ENCODE assay signal across 22 cellular contexts in the genomic region with DNA sequence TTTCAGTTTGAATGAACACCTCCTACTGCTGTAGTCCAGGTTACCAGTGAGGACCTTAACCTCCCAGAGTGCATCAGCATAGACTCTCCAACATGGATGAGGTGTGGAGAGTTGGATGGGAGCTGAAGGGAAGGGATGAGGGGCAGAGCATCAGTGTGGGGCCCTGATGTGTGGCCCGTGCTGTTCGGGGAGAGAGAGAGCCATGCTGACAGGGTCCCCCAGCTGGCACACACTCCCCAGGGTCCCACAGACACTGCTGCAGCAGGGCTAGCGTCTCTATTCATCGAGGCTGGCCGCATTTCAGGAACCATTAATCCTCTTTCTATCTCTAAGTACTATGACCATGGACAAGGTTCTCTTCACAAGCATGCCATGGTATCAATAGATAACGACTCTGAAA.
A peak's percentile ranks its signal among the peaks of the same experiment; 100 is the strongest.
DNase-seq lines count a peak whose midpoint lies in the region; ATAC-seq and TF ChIP-seq lines count a peak whose summit lies in the region.
"Had no signal": no experiment of that assay in that cellular context is flagged by ENCODE, and none has a peak within 500 bp of the region (broad histone marks: within the 10 kb centered on the region; RNA-seq: fewer than 3 reads in every experiment).

No MANE protein-coding gene starts in this region.

- POLR2A ChIA-PET in IMR-90 (lab: Charles Lee; ENCODE audit: unreplicated experiment), result no interaction called here

- no peak overlapping the region for H2BK20ac ChIP-seq in IMR-90 (ENCODE audit: low read depth, low read length)

- peaks cover 4% of the 10 kb centered on the region; the same call in 1 of the 2 replicates for H3K4me1 ChIP-seq in IMR-90 (ENCODE audit: control insufficient read depth, insufficient read depth, low read length)
- peaks cover 30% of the 10 kb centered on the region for H3K4me1 ChIP-seq in RWPE2 (ENCODE audit: insufficient read depth, poor library complexity, severe bottlenecking)
- H3K4me1 ChIP-seq: HAP-1 had no signal

- no peak overlapping the region for H3K23ac ChIP-seq in IMR-90 (ENCODE audit: low read depth, low read length)

- H3K9me3 Mint-ChIP-seq in neural crest cell, result no peaks in the 10 kb centered on the region
- H3K9me3 Mint-ChIP-seq: CD4-positive, alpha-beta memory T cell; HFFc6 had no signal

- H4K91ac ChIP-seq in IMR-90 (ENCODE audit: insufficient read depth, low read depth, low read length), result no peak overlapping the region

- H3K4me3 ChIP-seq in IMR-90 (ENCODE audit: insufficient read depth, low read depth, low read length) (no peak overlapping the region), RWPE2 (ENCODE audit: severe bottlenecking) (no peak overlapping the region)
- H3K4me3 ChIP-seq: A549; BLaER1 treated with 17β-estradiol and CSF1 and Interleukin-3, amounts not matched to agents 10 nM and 100 nM; HAP-1 had no signal

- peaks cover 3% of the 10 kb centered on the region; the same call in 1 of the 2 replicates for H3K9me1 ChIP-seq in IMR-90 (ENCODE audit: insufficient read depth, low read length)

- H3K18ac ChIP-seq in IMR-90 (ENCODE audit: low read depth, low read length), result no peak overlapping the region

- no TSS peak for BruUV-seq in IMR-90 (replicated peaks; lab: Mats Ljungman, UMichigan)

- dilution Hi-C loops in IMR-90 (cut with HindIII; ENCODE audit: low sequenced_read_pairs, unreplicated experiment), result no loop called here

- peak overlapping the region; percentile 63 for H3K27ac Mint-ChIP-seq in neural crest cell (ENCODE audit: unreplicated experiment)
- H3K27ac Mint-ChIP-seq: HFFc6 had no signal

- no peak for TF ChIP-seq RAD21 in IMR-90 (IDR thresholded peaks at IDR 0.05; ENCODE audit: low read length)

- peak overlapping the region; percentile 58 for H2AK9ac ChIP-seq in IMR-90 (replicated peaks; ENCODE audit: low read depth, low read length, poor library complexity)

- DNase-seq in IMR-90, result no peak
- no peak for DNase-seq in RWPE2 (ENCODE audit: low spot score)
- DNase-seq in neural crest cell (ENCODE audit: low read depth, low spot score), result no peak
- DNase-seq in posterior vena cava (ENCODE audit: low spot score), result peak; percentile 66
- no peak for DNase-seq in NCI-H526 treated with DMSO at 0.1 percent for 48 hours (lab: John Stamatoyannopoulos, UW)
- DNase-seq in NCI-H226, result no peak
- DNase-seq in T-helper 2 cell, result no peak
- DNase-seq: 8988T; ACHN; AML-193; BE2C; Calu3; CD4-positive, alpha-beta memory T cell; COR-L47; DMS53; DMS79 treated with DMSO at 0.1 percent for 48 hours; GF-D8; GOT3; HFFc6 had no signal

- H2BK15ac ChIP-seq in IMR-90 (ENCODE audit: low read depth, low read length), result no peak overlapping the region

- no peak overlapping the region for H2AK5ac ChIP-seq in IMR-90 (ENCODE audit: low read depth, low read length)

- no peak overlapping the region for H3K4ac ChIP-seq in IMR-90 (ENCODE audit: low read depth, low read length)

- no peak overlapping the region for H4K5ac ChIP-seq in IMR-90 (ENCODE audit: low read depth, low read length)

- no peak overlapping the region for H3K14ac ChIP-seq in IMR-90 (replicated peaks; ENCODE audit: low read depth, low read length)

- in situ Hi-C loops in IMR-90 (cut with MboI; ENCODE audit: low sequenced_read_pairs), result no loop called here

- no peak for TF ChIP-seq POLR2A in IMR-90 (IDR thresholded peaks at IDR 0.05; ENCODE audit: low read depth, low read length)

- H3K9me3 ChIP-seq in IMR-90 (ENCODE audit: control insufficient read depth, insufficient read depth, low read length), result no peaks in the 10 kb centered on the region
- no peaks in the 10 kb centered on the region for H3K9me3 ChIP-seq in RWPE2 (ENCODE audit: severe bottlenecking)
- H3K9me3 ChIP-seq: A549; BE2C; BLaER1 treated with 17β-estradiol and CSF1 and Interleukin-3, amounts not matched to agents 10 nM and 100 nM; HAP-1 had no signal

- no peaks in the 10 kb centered on the region for H3K36me3 ChIP-seq in IMR-90 (ENCODE audit: control insufficient read depth, insufficient read depth, low read length)
- no peaks in the 10 kb centered on the region for H3K36me3 ChIP-seq in RWPE2 (ENCODE audit: low read depth)
- H3K36me3 ChIP-seq: BE2C; BLaER1 treated with 17β-estradiol and CSF1 and Interleukin-3, amounts not matched to agents 10 nM and 100 nM; HAP-1 had no signal

- H2BK5ac ChIP-seq in IMR-90 (ENCODE audit: low read depth, low read length, poor library complexity, severe bottlenecking), result no peak overlapping the region

- no peak overlapping the region for H3K4me3 Mint-ChIP-seq in neural crest cell
- H3K4me3 Mint-ChIP-seq: CD4-positive, alpha-beta memory T cell; HFFc6 had no signal

- H3K4me2 ChIP-seq in IMR-90 (ENCODE audit: low read depth, low read length), result no peak overlapping the region
- H3K4me2 ChIP-seq: BLaER1 treated with 17β-estradiol and CSF1 and Interleukin-3, amounts not matched to agents 10 nM and 100 nM had no signal

- WGBS in IMR-90 (ENCODE audit: extremely low coverage in 2 of 2, insufficient read length in 1 of 2), 2 experiments, result 100% methylated on average over 3 of the region's 6 CpGs; no CpG with 5 or more reads in 1 of the 2 experiments

- CTCF ChIA-PET in IMR-90 (lab: Yijun Ruan, JAX), result no interaction called here

- H3K27ac ChIP-seq in IMR-90 (ENCODE audit: insufficient read depth, low read length) (no peak overlapping the region), RWPE2 (ENCODE audit: poor library complexity, severe bottlenecking) (peak overlapping the region; percentile 49)
- H3K27ac ChIP-seq: BLaER1 treated with 17β-estradiol and CSF1 and Interleukin-3, amounts not matched to agents 10 nM and 100 nM had no signal

- H3K4me1 Mint-ChIP-seq in neural crest cell, result peaks cover 25% of the 10 kb centered on the region

- H4K8ac ChIP-seq in IMR-90 (ENCODE audit: low read depth in 2 of 2, low read length in 2 of 2), result no peak overlapping the region

- no peak overlapping the region for H2AFZ ChIP-seq in IMR-90 (replicated peaks; ENCODE audit: low read length, poor library complexity)

- H3K27me3 ChIP-seq in IMR-90 (ENCODE audit: control insufficient read depth, insufficient read depth, low read length) (no peaks in the 10 kb centered on the region), RWPE2 (ENCODE audit: insufficient read depth, poor library complexity, severe bottlenecking) (no peaks in the 10 kb centered on the region)
- H3K27me3 ChIP-seq: BE2C had no signal

- TF ChIP-seq CTCF in IMR-90 (conservative IDR thresholded peaks at IDR 0.05; ENCODE audit: low read depth, low read length), result no peak
- no peak for TF ChIP-seq CTCF in RWPE2 (IDR thresholded peaks at IDR 0.05; ENCODE audit: poor library complexity, severe bottlenecking)
- TF ChIP-seq CTCF in neural crest cell (conservative IDR thresholded peaks at IDR 0.05), result no peak

- H3K36me3 Mint-ChIP-seq in neural crest cell (ENCODE audit: low read depth), result peaks cover 2% of the 10 kb centered on the region

- no peaks in the 10 kb centered on the region for H3K27me3 Mint-ChIP-seq in neural crest cell (ENCODE audit: low read depth)
- H3K27me3 Mint-ChIP-seq: CD4-positive, alpha-beta memory T cell had no signal

- ATAC-seq in IMR-90 (ENCODE audit: low read depth) (no peak), RWPE2 (ENCODE audit: low read depth) (no peak)

- intact Hi-C loops in IMR-90 (cut with micrococcal nuclease), result no loop called here
- intact Hi-C loops in posterior vena cava (cut with DNase I), result no loop called here

- no peaks in the 10 kb centered on the region for H4K20me1 ChIP-seq in IMR-90 (ENCODE audit: insufficient read depth, low read length)

- no peak overlapping the region for H2BK120ac ChIP-seq in IMR-90 (ENCODE audit: low read depth, low read length)

- H3K79me1 ChIP-seq in IMR-90 (ENCODE audit: low read depth in 1 of 2, low read length in 2 of 2), result no peaks in the 10 kb centered on the region

- no peak overlapping the region for H3K9ac ChIP-seq in IMR-90 (ENCODE audit: low read depth, low read length)
- H3K9ac ChIP-seq: BLaER1 treated with 17β-estradiol and CSF1 and Interleukin-3, amounts not matched to agents 10 nM and 100 nM had no signal

- no peak overlapping the region for H3K56ac ChIP-seq in IMR-90 (ENCODE audit: extremely low read depth, insufficient read depth, low read length)

TF ChIP-seq in IMR-90, 13 proteins besides CTCF, POLR2A, EP300 and RAD21:
- TF ChIP-seq CHD1 (IDR thresholded peaks at IDR 0.05; ENCODE audit: low read depth, low read length), result no peak
- TF ChIP-seq BHLHE40 (IDR thresholded peaks at IDR 0.05; ENCODE audit: low read depth, low read length), result no peak
- TF ChIP-seq MAFK (IDR thresholded peaks at IDR 0.05; ENCODE audit: low read depth, low read length), result no peak
- no peak for TF ChIP-seq RCOR1 (IDR thresholded peaks at IDR 0.05; ENCODE audit: insufficient replicate concordance, low read length)
- no peak for TF ChIP-seq SMC3 (IDR thresholded peaks at IDR 0.05; ENCODE audit: low read depth, low read length)
- TF ChIP-seq, protein P1, sequence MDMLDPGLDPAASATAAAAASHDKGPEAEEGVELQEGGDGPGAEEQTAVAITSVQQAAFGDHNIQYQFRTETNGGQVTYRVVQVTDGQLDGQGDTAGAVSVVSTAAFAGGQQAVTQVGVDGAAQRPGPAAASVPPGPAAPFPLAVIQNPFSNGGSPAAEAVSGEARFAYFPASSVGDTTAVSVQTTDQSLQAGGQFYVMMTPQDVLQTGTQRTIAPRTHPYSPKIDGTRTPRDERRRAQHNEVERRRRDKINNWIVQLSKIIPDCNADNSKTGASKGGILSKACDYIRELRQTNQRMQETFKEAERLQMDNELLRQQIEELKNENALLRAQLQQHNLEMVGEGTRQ (IDR thresholded peaks at IDR 0.05; ENCODE audit: low read depth, low read length), result no peak
- TF ChIP-seq NFE2L2 (IDR thresholded peaks at IDR 0.05; ENCODE audit: low read depth, low read length), result no peak
- no peak for TF ChIP-seq ELK1 (IDR thresholded peaks at IDR 0.05; ENCODE audit: borderline replicate concordance, low read depth, low read length)
- TF ChIP-seq MAZ (IDR thresholded peaks at IDR 0.05; ENCODE audit: borderline replicate concordance, low read depth, low read length), result no peak
- TF ChIP-seq FOS (IDR thresholded peaks at IDR 0.05; ENCODE audit: low read depth, low read length), result no peak
TF ChIP-seq in IMR-90: peak in this region for 0.
